In genomic region chr4:25310066-25310824, GRCh38 we compare ENCODE assay signal across 12 cellular contexts. TPM values are rescaled to one million over a fixed set of nuclear protein-coding genes. Genes with fewer than 3 reads are reported as not detected.
DNase-seq lines count a peak whose midpoint lies in the region; ATAC-seq and TF ChIP-seq lines count a peak whose summit lies in the region.
"Had no signal": no experiment of that assay in that cellular context is flagged by ENCODE, and none has a peak within 500 bp of the region (broad histone marks: within the 10 kb centered on the region; RNA-seq: fewer than 3 reads in every experiment).

No MANE protein-coding gene starts in this region.

- ATAC-seq in CD4-positive, alpha-beta T cell (ENCODE audit: poor library complexity), result no peak
- ATAC-seq in GM19467 (IDR thresholded peaks at IDR 0.05; ENCODE audit: unreplicated experiment) (peak; percentile 50), HG03135 (IDR thresholded peaks at IDR 0.05; ENCODE audit: unreplicated experiment) (peak; percentile 66), sciatic nerve (no peak)
- ATAC-seq: activated CD4-positive, alpha-beta T cell treated with anti-CD3 and anti-CD28 coated beads for 36 hours had no signal

- TF ChIP-seq CTCF in CD4-positive, alpha-beta T cell (IDR thresholded peaks at IDR 0.05), result no peak

- no peak for DNase-seq in CD4-positive, alpha-beta T cell
- DNase-seq in SKM-1 (lab: John Stamatoyannopoulos, UW; ENCODE audit: unreplicated experiment), result peak; percentile 15
- no peak for DNase-seq in middle frontal gyrus (ENCODE audit: extremely low spot score, low spot score)
- no peak for DNase-seq in NCI-H1436 treated with DMSO at 0.1 percent for 48 hours (lab: John Stamatoyannopoulos, UW)
- no peak for DNase-seq in activated CD4-positive, CD25-positive, alpha-beta regulatory T cell treated with anti-CD3 and anti-CD28 coated beads, Interleukin-2, amount 50 U/mL, for 72 hours
- DNase-seq in sciatic nerve (ENCODE audit: low spot score), result no peak
- DNase-seq: activated CD4-positive, alpha-beta T cell treated with anti-CD3 and anti-CD28 coated beads for 36 hours; cortex of kidney had no signal

- H3K27me3 ChIP-seq in CD4-positive, alpha-beta T cell (ENCODE audit: control insufficient read depth, insufficient read depth, low read length), result no peaks in the 10 kb centered on the region

- H3K9me3 ChIP-seq in CD4-positive, alpha-beta T cell (ENCODE audit: control insufficient read depth, low read length), result no peaks in the 10 kb centered on the region

- CTCF ChIA-PET in CD4-positive, alpha-beta T cell (lab: Charles Lee), result no interaction called here

- POLR2A ChIA-PET in CD4-positive, alpha-beta T cell (lab: Charles Lee), result no interaction called here

- H3K27me3 Mint-ChIP-seq in CD4-positive, alpha-beta T cell, result peaks cover 25% of the 10 kb centered on the region

- intact Hi-C loops in CD4-positive, alpha-beta T cell (cut with DNase I, micrococcal nuclease), result loop anchor here in 1 of 2 experiments (2.0 to 5.0 kb wide), 6 partner anchors 75 to 1547 kb away; partner anchors contain the start of genes DHX15, PI4K2B, SEPSECS and SMIM20
- intact Hi-C loops in sciatic nerve (cut with DNase I), result no loop called here

- H3K36me3 Mint-ChIP-seq in CD4-positive, alpha-beta T cell (ENCODE audit: low read depth), result peaks cover 21% of the 10 kb centered on the region

- H3K27ac Mint-ChIP-seq in CD4-positive, alpha-beta T cell, result no peak overlapping the region
- H3K27ac Mint-ChIP-seq: activated CD4-positive, alpha-beta T cell treated with anti-CD3 and anti-CD28 coated beads for 36 hours had no signal

- H3K9me3 Mint-ChIP-seq in CD4-positive, alpha-beta T cell, result no peaks in the 10 kb centered on the region

- H3K4me3 Mint-ChIP-seq in CD4-positive, alpha-beta T cell, result peak overlapping the region; percentile 34
- H3K4me3 Mint-ChIP-seq: activated CD4-positive, alpha-beta T cell treated with anti-CD3 and anti-CD28 coated beads for 36 hours had no signal

- peaks cover 16% of the 10 kb centered on the region for H3K4me1 Mint-ChIP-seq in CD4-positive, alpha-beta T cell (ENCODE audit: low read depth)

- H3K27ac ChIP-seq in CD4-positive, alpha-beta T cell (ENCODE audit: low read depth, low read length), result no peak overlapping the region
- H3K27ac ChIP-seq: C4-2B, KMS-11 had no signal

RNA-seq across cellular contexts. Expression of gene ZCCHC4, which starts 2.3 kb away (rescaled TPM):
- 1 to 10 TPM; 6.4 to 6.7 TPM for total RNA-seq in CD4-positive, alpha-beta T cell
- 13.9 TPM for total RNA-seq in sciatic nerve

Comparison
In these comparisons a context has a peak if more than half of its experiments do, and no peak if none do; other contexts are left out.
1. ATAC-seq: peak in GM19467 (single experiment) and HG03135 (single experiment); none in CD4-positive, alpha-beta T cell (single experiment) and sciatic nerve (single experiment).